Comparison of ENCODE assay signal across 1 cellular context in genomic region chr12:109804820-109805761, GRCh38.
TF ChIP-seq lines count a peak whose summit lies in the region.

No MANE protein-coding gene starts in this region.

TF ChIP-seq in K562, 482 proteins besides CTCF, POLR2A, EP300 and RAD21 (continued from another document and continues in another):
- TF ChIP-seq, protein P1, sequence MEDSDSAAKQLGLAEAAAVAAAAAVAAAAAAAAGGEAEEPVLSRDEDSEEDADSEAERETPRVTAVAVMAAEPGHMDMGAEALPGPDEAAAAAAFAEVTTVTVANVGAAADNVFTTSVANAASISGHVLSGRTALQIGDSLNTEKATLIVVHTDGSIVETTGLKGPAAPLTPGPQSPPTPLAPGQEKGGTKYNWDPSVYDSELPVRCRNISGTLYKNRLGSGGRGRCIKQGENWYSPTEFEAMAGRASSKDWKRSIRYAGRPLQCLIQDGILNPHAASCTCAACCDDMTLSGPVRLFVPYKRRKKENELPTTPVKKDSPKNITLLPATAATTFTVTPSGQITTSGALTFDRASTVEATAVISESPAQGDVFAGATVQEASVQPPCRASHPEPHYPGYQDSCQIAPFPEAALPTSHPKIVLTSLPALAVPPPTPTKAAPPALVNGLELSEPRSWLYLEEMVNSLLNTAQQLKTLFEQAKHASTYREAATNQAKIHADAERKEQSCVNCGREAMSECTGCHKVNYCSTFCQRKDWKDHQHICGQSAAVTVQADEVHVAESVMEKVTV (CRISPR knock-in tag; IDR thresholded peaks at IDR 0.05) = peak; percentile 54; the same call in 1 of the 2 replicates
- TF ChIP-seq, protein P2, sequence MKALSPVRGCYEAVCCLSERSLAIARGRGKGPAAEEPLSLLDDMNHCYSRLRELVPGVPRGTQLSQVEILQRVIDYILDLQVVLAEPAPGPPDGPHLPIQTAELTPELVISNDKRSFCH (CRISPR knock-in tag; IDR thresholded peaks at IDR 0.05) = no peak
- TF ChIP-seq, protein P2 (tag; IDR thresholded peaks at IDR 0.05) = no peak
- TF ChIP-seq ZFP36 (IDR thresholded peaks at IDR 0.05; ENCODE audit: low read depth, low read length, partially characterized antibody) = peak; percentile 95
- no peak for TF ChIP-seq SREBF2 (CRISPR knock-in tag; IDR thresholded peaks at IDR 0.05)
- peak in 1 of 2 experiments; percentile 41; a peak in 1 of 4 replicates for TF ChIP-seq SRF (CRISPR knock-in tag; IDR thresholded peaks at IDR 0.05)
- no peak for TF ChIP-seq HDAC8 (tag; IDR thresholded peaks at IDR 0.05)
- no peak for TF ChIP-seq PTRF (tag; IDR thresholded peaks at IDR 0.05)
- no peak for TF ChIP-seq ZNF239 (CRISPR knock-in tag; IDR thresholded peaks at IDR 0.05)
- TF ChIP-seq, protein P3, sequence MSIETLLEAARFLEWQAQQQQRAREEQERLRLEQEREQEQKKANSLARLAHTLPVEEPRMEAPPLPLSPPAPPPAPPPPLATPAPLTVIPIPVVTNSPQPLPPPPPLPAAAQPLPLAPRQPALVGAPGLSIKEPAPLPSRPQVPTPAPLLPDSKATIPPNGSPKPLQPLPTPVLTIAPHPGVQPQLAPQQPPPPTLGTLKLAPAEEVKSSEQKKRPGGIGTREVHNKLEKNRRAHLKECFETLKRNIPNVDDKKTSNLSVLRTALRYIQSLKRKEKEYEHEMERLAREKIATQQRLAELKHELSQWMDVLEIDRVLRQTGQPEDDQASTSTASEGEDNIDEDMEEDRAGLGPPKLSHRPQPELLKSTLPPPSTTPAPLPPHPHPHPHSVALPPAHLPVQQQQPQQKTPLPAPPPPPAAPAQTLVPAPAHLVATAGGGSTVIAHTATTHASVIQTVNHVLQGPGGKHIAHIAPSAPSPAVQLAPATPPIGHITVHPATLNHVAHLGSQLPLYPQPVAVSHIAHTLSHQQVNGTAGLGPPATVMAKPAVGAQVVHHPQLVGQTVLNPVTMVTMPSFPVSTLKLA (conservative IDR thresholded peaks at IDR 0.05) = no peak
- TF ChIP-seq CC2D1A (IDR thresholded peaks at IDR 0.05) = 0 out of 2 replicates have a peak, but pooled peaks have one; percentile 19
- no peak for TF ChIP-seq HBP1 (CRISPR knock-in tag; IDR thresholded peaks at IDR 0.05)
- TF ChIP-seq ATF1 (CRISPR knock-in tag; IDR thresholded peaks at IDR 0.05) = no peak
- TF ChIP-seq ATF1 (tag; IDR thresholded peaks at IDR 0.05) = no peak
- TF ChIP-seq ZNF766 (CRISPR knock-in tag; conservative IDR thresholded peaks at IDR 0.05) = no peak
- no peak for TF ChIP-seq POLR3G (IDR thresholded peaks at IDR 0.05; ENCODE audit: extremely low read depth, insufficient read length, insufficient replicate concordance)
- TF ChIP-seq MXI1 (IDR thresholded peaks at IDR 0.05; ENCODE audit: low read depth, low read length) = no peak
- TF ChIP-seq HNRNPK (IDR thresholded peaks at IDR 0.05; ENCODE audit: low read depth, low read length, poor library complexity, severe bottlenecking) = no peak
- TF ChIP-seq ILK (tag; IDR thresholded peaks at IDR 0.05; ENCODE audit: borderline replicate concordance, low read depth) = no peak
- TF ChIP-seq SP2 (IDR thresholded peaks at IDR 0.05; ENCODE audit: extremely low read depth, low read depth, low read length, poor library complexity, severe bottlenecking) = no peak
- TF ChIP-seq ARID2 (IDR thresholded peaks at IDR 0.05) = no peak
- TF ChIP-seq ZNF140 (CRISPR knock-in tag; IDR thresholded peaks at IDR 0.05) = no peak
- TF ChIP-seq, protein P4, sequence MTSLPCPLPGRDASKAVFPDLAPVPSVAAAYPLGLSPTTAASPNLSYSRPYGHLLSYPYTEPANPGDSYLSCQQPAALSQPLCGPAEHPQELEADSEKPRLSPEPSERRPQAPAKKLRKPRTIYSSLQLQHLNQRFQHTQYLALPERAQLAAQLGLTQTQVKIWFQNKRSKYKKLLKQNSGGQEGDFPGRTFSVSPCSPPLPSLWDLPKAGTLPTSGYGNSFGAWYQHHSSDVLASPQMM (CRISPR knock-in tag; IDR thresholded peaks at IDR 0.05) = no peak
- TF ChIP-seq ZNF76 (CRISPR knock-in tag; IDR thresholded peaks at IDR 0.05; ENCODE audit: borderline replicate concordance) = no peak
- TF ChIP-seq, protein P5, sequence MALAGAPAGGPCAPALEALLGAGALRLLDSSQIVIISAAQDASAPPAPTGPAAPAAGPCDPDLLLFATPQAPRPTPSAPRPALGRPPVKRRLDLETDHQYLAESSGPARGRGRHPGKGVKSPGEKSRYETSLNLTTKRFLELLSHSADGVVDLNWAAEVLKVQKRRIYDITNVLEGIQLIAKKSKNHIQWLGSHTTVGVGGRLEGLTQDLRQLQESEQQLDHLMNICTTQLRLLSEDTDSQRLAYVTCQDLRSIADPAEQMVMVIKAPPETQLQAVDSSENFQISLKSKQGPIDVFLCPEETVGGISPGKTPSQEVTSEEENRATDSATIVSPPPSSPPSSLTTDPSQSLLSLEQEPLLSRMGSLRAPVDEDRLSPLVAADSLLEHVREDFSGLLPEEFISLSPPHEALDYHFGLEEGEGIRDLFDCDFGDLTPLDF (CRISPR knock-in tag; IDR thresholded peaks at IDR 0.05) = no peak
- TF ChIP-seq BDP1 (IDR thresholded peaks at IDR 0.05; ENCODE audit: insufficient read depth, insufficient read length) = no peak
- no peak for TF ChIP-seq ZNF407 (IDR thresholded peaks at IDR 0.05; ENCODE audit: low read depth)
- TF ChIP-seq NCOA1 (IDR thresholded peaks at IDR 0.05; ENCODE audit: low read depth) = no peak
- TF ChIP-seq CREB3 (tag; conservative IDR thresholded peaks at IDR 0.05; ENCODE audit: low read depth) = no peak
- TF ChIP-seq IRF2 (CRISPR knock-in tag; IDR thresholded peaks at IDR 0.05) = no peak
- peak; percentile 73 for TF ChIP-seq CEBPB (tag; IDR thresholded peaks at IDR 0.05)
- TF ChIP-seq ZNF263 (CRISPR knock-in tag; IDR thresholded peaks at IDR 0.05; ENCODE audit: borderline replicate concordance) = no peak
- no peak for TF ChIP-seq FOSL1 (tag; conservative IDR thresholded peaks at IDR 0.05)
- TF ChIP-seq GATAD2A (IDR thresholded peaks at IDR 0.05) = no peak
- TF ChIP-seq ZNF280A (IDR thresholded peaks at IDR 0.05; ENCODE audit: low read depth, partially characterized antibody) = no peak
- TF ChIP-seq PATZ1 (CRISPR knock-in tag; IDR thresholded peaks at IDR 0.05; ENCODE audit: borderline replicate concordance) = no peak
- no peak for TF ChIP-seq TSC22D4 (tag; IDR thresholded peaks at IDR 0.05)
- no peak for TF ChIP-seq NBN (IDR thresholded peaks at IDR 0.05; ENCODE audit: low read depth)
- TF ChIP-seq HDAC1 (IDR thresholded peaks at IDR 0.05) = no peak
- TF ChIP-seq FOXA3 (CRISPR knock-in tag; conservative IDR thresholded peaks at IDR 0.05 in 1 of 2, IDR thresholded peaks at IDR 0.05 in 1 of 2) = no peak
- 0 out of 2 replicates have a peak, but pooled peaks have one; percentile 31 for TF ChIP-seq XRCC5 (IDR thresholded peaks at IDR 0.05; ENCODE audit: low read depth, low read length)
- TF ChIP-seq, protein P6, sequence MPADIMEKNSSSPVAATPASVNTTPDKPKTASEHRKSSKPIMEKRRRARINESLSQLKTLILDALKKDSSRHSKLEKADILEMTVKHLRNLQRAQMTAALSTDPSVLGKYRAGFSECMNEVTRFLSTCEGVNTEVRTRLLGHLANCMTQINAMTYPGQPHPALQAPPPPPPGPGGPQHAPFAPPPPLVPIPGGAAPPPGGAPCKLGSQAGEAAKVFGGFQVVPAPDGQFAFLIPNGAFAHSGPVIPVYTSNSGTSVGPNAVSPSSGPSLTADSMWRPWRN (IDR thresholded peaks at IDR 0.05; ENCODE audit: low read depth) = no peak
- no peak for TF ChIP-seq HDGF (IDR thresholded peaks at IDR 0.05)
- peak; percentile 30; the same call in 1 of the 2 replicates for TF ChIP-seq ZBTB7A (IDR thresholded peaks at IDR 0.05; ENCODE audit: borderline replicate concordance, control insufficient read depth, low read depth, low read length)
- TF ChIP-seq POLR2H (tag; IDR thresholded peaks at IDR 0.05; ENCODE audit: low read depth) = no peak
